In the genomic region with DNA sequence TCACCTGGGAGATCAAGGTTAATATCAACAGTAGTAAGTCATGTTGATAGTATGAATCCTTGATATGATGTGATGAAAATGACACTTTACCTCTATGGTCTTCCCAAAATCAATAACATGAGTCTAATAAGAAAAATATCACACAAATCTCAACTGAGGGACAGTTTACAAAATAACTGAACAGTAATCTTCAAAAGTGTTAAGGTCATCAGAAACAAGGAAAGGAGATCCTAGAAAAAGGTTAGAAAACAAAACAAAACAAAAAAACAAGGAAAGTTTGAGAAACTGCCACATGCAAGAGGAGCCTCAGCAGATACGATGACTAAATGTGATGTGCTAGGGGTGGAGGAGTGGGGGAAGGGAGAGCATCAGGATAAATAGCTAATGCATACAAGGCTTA, we compare ENCODE assay signal across 10 cellular contexts.
"Had no signal": no experiment of that assay in that cellular context is flagged by ENCODE, and none has a peak within 500 bp of the region (broad histone marks: within the 10 kb centered on the region; RNA-seq: fewer than 3 reads in every experiment).

No MANE protein-coding gene starts in this region.

- H3K4me1 ChIP-seq: HAP-1 had no signal

- H3K4me2 ChIP-seq: GM23338 had no signal

- DNase-seq: GM23248, GOT3, H7, H9, HCEC 1CT, HFFc6 had no signal

- H3K9me3 Mint-ChIP-seq: GM23338, H9, HFFc6 had no signal

- H3K9me3 ChIP-seq: HAP-1 had no signal

- H2AFZ ChIP-seq: GM23248, GM23338 had no signal

- H3K4me1 Mint-ChIP-seq: GM23338, H9 had no signal

- H3K4me3 ChIP-seq: GM23248, GM23338, HAP-1 had no signal

- H3K9ac ChIP-seq: GM23248 had no signal

- ATAC-seq: GM23338, HCT116 had no signal

- FAIRE-seq: H1 had no signal

- H3K27ac ChIP-seq: GM23248 had no signal

- H3K27ac Mint-ChIP-seq: GM23338, H9, HFFc6 had no signal

- H3K4me3 Mint-ChIP-seq: GM23338, H9, HFFc6 had no signal
